8 cellular contexts compared by ENCODE assay signal in genomic region chr20:5171074-5171789, GRCh38. TPM values are rescaled to one million over a fixed set of nuclear protein-coding genes. Genes with fewer than 3 reads are reported as not detected.
DNase-seq lines count a peak whose midpoint lies in the region; FAIRE-seq and TF ChIP-seq lines count a peak whose summit lies in the region.
"Had no signal": no experiment of that assay in that cellular context is flagged by ENCODE, and none has a peak within 500 bp of the region (broad histone marks: within the 10 kb centered on the region; RNA-seq: fewer than 3 reads in every experiment).

No MANE protein-coding gene starts in this region.

- TF ChIP-seq CTCF in bronchial epithelial cell (IDR thresholded peaks at IDR 0.05; ENCODE audit: insufficient read depth, low read length, severe bottlenecking), result no peak
- TF ChIP-seq CTCF in liver (IDR thresholded peaks at IDR 0.05; ENCODE audit: low read depth, low read length, missing input control), result no peak

- WGBS in liver, result 65% methylated on average over 14 of the region's 14 CpGs

- H3K27ac ChIP-seq in liver (ENCODE audit: low read depth in 1 of 2, low read length in 2 of 2) (peak overlapping the region; percentile 2 to 78), substantia nigra (ENCODE audit: low read depth, low read length, poor library complexity, severe bottlenecking) (peak overlapping the region; percentile 36)

- H3K4me1 ChIP-seq in liver (ENCODE audit: control insufficient read depth in 4 of 4, insufficient read depth in 4 of 4, low read length in 3 of 4), result peaks cover 19 to 51% (median 40%) of the 10 kb centered on the region in 4 donors

- peak in 1 of 2 donors; percentile 10 for TF ChIP-seq RAD21 in liver (IDR thresholded peaks at IDR 0.05)

- no peaks in the 10 kb centered on the region for H3K9me3 ChIP-seq in liver (ENCODE audit: control insufficient read depth in 4 of 4, low read length in 3 of 4)

- H3K4me3 ChIP-seq in bronchial epithelial cell (ENCODE audit: low read depth, low read length), result no peak overlapping the region
- no peak overlapping the region for H3K4me3 ChIP-seq in liver (ENCODE audit: low read depth in 1 of 3, low read length in 3 of 3)

- H3K9ac ChIP-seq in liver (ENCODE audit: low read depth in 1 of 2, low read length in 2 of 2), result no peak overlapping the region

- no peaks in the 10 kb centered on the region for H3K27me3 ChIP-seq in bronchial epithelial cell (ENCODE audit: control insufficient read depth, insufficient read depth, low read length)
- no peaks in the 10 kb centered on the region for H3K27me3 ChIP-seq in liver (ENCODE audit: control insufficient read depth in 4 of 4, insufficient read depth in 4 of 4, low read length in 3 of 4)

- FAIRE-seq in bronchial epithelial cell (lab: Jason Lieb, UNC), result peak; percentile 88

- DNase-seq in NCI-H187 treated with DMSO at 0.1 percent for 48 hours (lab: John Stamatoyannopoulos, UW), result peak; percentile 78
- no peak for DNase-seq in bronchial epithelial cell (ENCODE audit: low read depth)
- peak in 22 of 49 donors; percentile 18 to 69 (median 42) for DNase-seq in substantia nigra (lab: John Stamatoyannopoulos, UW)
- DNase-seq in dedifferentiated amniotic fluid mesenchymal stem cell (ENCODE audit: extremely low spot score), result no peak
- no peak for DNase-seq in HCEC 1CT
- no peak for DNase-seq in NCI-H1105 treated with DMSO at 0.1 percent for 48 hours (lab: John Stamatoyannopoulos, UW)
- DNase-seq: stimulated activated naive CD8-positive, alpha-beta T cell treated with anti-CD3 and anti-CD28 coated beads, Interleukin-15, amount 100 ng/mL, for 72 hours had no signal

- H3K36me3 ChIP-seq in bronchial epithelial cell (ENCODE audit: control insufficient read depth, insufficient read depth, low read length), result peaks cover 6% of the 10 kb centered on the region
- H3K36me3 ChIP-seq in liver (ENCODE audit: control insufficient read depth in 4 of 4, insufficient read depth in 3 of 4, low read depth in 1 of 4, low read length in 3 of 4), result peaks cover 0 to 4% (median 2%) of the 10 kb centered on the region in 4 donors

TF ChIP-seq in liver, 16 proteins besides CTCF, POLR2A, EP300 and RAD21:
- no peak for TF ChIP-seq GABPA (IDR thresholded peaks at IDR 0.05 in 1 of 2, conservative IDR thresholded peaks at IDR 0.05 in 1 of 2)
- no peak for TF ChIP-seq FOXA1 (IDR thresholded peaks at IDR 0.05)
- TF ChIP-seq MAX (IDR thresholded peaks at IDR 0.05), result no peak
- TF ChIP-seq YY1 (IDR thresholded peaks at IDR 0.05), result no peak
- no peak for TF ChIP-seq EGR1 (IDR thresholded peaks at IDR 0.05; ENCODE audit: low read depth in 2 of 2)
- no peak for TF ChIP-seq RXRA (IDR thresholded peaks at IDR 0.05)
- no peak for TF ChIP-seq TAF1 (conservative IDR thresholded peaks at IDR 0.05)
- no peak for TF ChIP-seq SP1 (IDR thresholded peaks at IDR 0.05)

RNA-seq across cellular contexts. Expression of gene CDS2, which starts 44.4 kb away (rescaled TPM):
- total RNA-seq in bronchial epithelial cell (16.8 and 23.4 TPM in 2 replicates), liver (10 to 100 TPM; 17.6 to 31.6 TPM)
- 10 to 100 TPM in 1 of 2 donors, 1 to 10 TPM in 1; 9.6 to 11.2 TPM for polyA plus RNA-seq in liver

RNA-seq across cellular contexts. Expression of gene PCNA, which starts 51.5 kb away (rescaled TPM):
- total RNA-seq in bronchial epithelial cell (43.7 and 60.8 TPM in 2 replicates), liver (100 to 1,000 TPM in 1 of 2 donors, 10 to 100 TPM in 1; 19.3 to 161 TPM)
- 10 to 100 TPM; 14.1 to 28.3 TPM for polyA plus RNA-seq in liver

RNA-seq across cellular contexts. Expression of gene TMEM230, which starts 58.4 kb away (rescaled TPM):
- total RNA-seq in bronchial epithelial cell, result 45.5 and 51.6 TPM in 2 replicates
- 10 to 100 TPM; 53.8 to 75.7 TPM for total RNA-seq in liver
- polyA plus RNA-seq in liver, result 100 to 1,000 TPM in 1 of 2 donors, 10 to 100 TPM in 1; 83.1 to 101 TPM
